ENCODE assay signal across 24 cellular contexts in genomic region chr5:168920019-168920813, GRCh38.
DNase-seq lines count a peak whose midpoint lies in the region; ATAC-seq and TF ChIP-seq lines count a peak whose summit lies in the region.
"Had no signal": no experiment of that assay in that cellular context is flagged by ENCODE, and none has a peak within 500 bp of the region (broad histone marks: within the 10 kb centered on the region; RNA-seq: fewer than 3 reads in every experiment).

No MANE protein-coding gene starts in this region.

- POLR2A ChIA-PET in activated CD4-positive, alpha-beta T cell treated with anti-CD3 and anti-CD28 coated beads for 36 hours (lab: Charles Lee) = no interaction called here

- H3K36me3 ChIP-seq in SU-DHL-6 (ENCODE audit: low read length) (no peaks in the 10 kb centered on the region), left lung (no peaks in the 10 kb centered on the region), ovary (no peaks in the 10 kb centered on the region)
- H3K36me3 ChIP-seq: heart left ventricle, neural progenitor cell, prostate gland, thoracic aorta had no signal

- H3K27ac Mint-ChIP-seq in activated CD4-positive, alpha-beta T cell treated with anti-CD3 and anti-CD28 coated beads for 36 hours = no peak overlapping the region
- H3K27ac Mint-ChIP-seq: activated CD4-positive, alpha-beta T cell treated with anti-CD3 and anti-CD28 coated beads, Interleukin-2, amount 10 ng/mL, durations not matched to agents 24 days and 14 days; activated CD8-positive, alpha-beta memory T cell treated with anti-CD3 and anti-CD28 coated beads, Interleukin-2, amount 10 ng/mL, durations not matched to agents 7 days and 5 days; activated naive CD8-positive, alpha-beta T cell treated with anti-CD3 and anti-CD28 coated beads for 36 hours; activated T-helper 17 cell treated with anti-CD3 and anti-CD28 coated beads, Interleukin-2, amount 50 U/mL, for 72 hours; neural progenitor cell; T-helper 1 cell treated with Interleukin-12 subunit alpha and Interleukin-12 subunit beta and Interleukin-4 antibody, amounts not matched to agents 30 μg/mL and 1 μg/mL, for 36 hours had no signal

- no peak for TF ChIP-seq EP300 in ovary (IDR thresholded peaks at IDR 0.05)

- H3K27me3 ChIP-seq in SU-DHL-6 (ENCODE audit: low read length) (no peaks in the 10 kb centered on the region), left lung (peaks cover 0 to 52% of the 10 kb centered on the region in 2 donors), ovary (no peaks in the 10 kb centered on the region)

- CTCF ChIA-PET in activated CD4-positive, alpha-beta T cell treated with anti-CD3 and anti-CD28 coated beads for 36 hours (lab: Charles Lee) = no interaction called here

- no peaks in the 10 kb centered on the region for H3K9me3 Mint-ChIP-seq in activated CD4-positive, alpha-beta T cell treated with anti-CD3 and anti-CD28 coated beads for 36 hours (ENCODE audit: low read depth)
- H3K9me3 Mint-ChIP-seq: activated CD4-positive, alpha-beta T cell treated with anti-CD3 and anti-CD28 coated beads, Interleukin-2, amount 10 ng/mL, durations not matched to agents 24 days and 14 days; activated naive CD8-positive, alpha-beta T cell treated with anti-CD3 and anti-CD28 coated beads for 36 hours; activated T-helper 17 cell treated with anti-CD3 and anti-CD28 coated beads, Interleukin-2, amount 50 U/mL, for 72 hours; IgD-negative memory B cell; neural progenitor cell; T-helper 1 cell treated with Interleukin-12 subunit alpha and Interleukin-12 subunit beta and Interleukin-4 antibody, amounts not matched to agents 30 μg/mL and 1 μg/mL, for 36 hours had no signal

- peaks cover 57% of the 10 kb centered on the region for H3K27me3 Mint-ChIP-seq in activated CD4-positive, alpha-beta T cell treated with anti-CD3 and anti-CD28 coated beads for 36 hours

- 34 to 62% (median 35%) methylated on average over 14 of the region's 14 CpGs for WGBS in ovary, 3 donors

- H4K20me1 ChIP-seq in SU-DHL-6 (ENCODE audit: low read depth, low read length) = no peaks in the 10 kb centered on the region

- H3F3A ChIP-seq in SU-DHL-6 (ENCODE audit: insufficient read depth) = no peaks in the 10 kb centered on the region

- H3K27ac ChIP-seq in SU-DHL-6 (ENCODE audit: low read depth, low read length) (no peak overlapping the region), left lung (no peak overlapping the region), ovary (no peak overlapping the region)
- H3K27ac ChIP-seq: heart left ventricle, neural progenitor cell, prostate gland, thoracic aorta had no signal

- H3K4me3 Mint-ChIP-seq in activated CD4-positive, alpha-beta T cell treated with anti-CD3 and anti-CD28 coated beads for 36 hours = no peak overlapping the region
- H3K4me3 Mint-ChIP-seq: activated CD4-positive, alpha-beta T cell treated with anti-CD3 and anti-CD28 coated beads, Interleukin-2, amount 10 ng/mL, durations not matched to agents 24 days and 14 days; activated CD8-positive, alpha-beta memory T cell treated with anti-CD3 and anti-CD28 coated beads, Interleukin-2, amount 10 ng/mL, durations not matched to agents 7 days and 5 days; activated naive CD8-positive, alpha-beta T cell treated with anti-CD3 and anti-CD28 coated beads for 36 hours; activated T-helper 17 cell treated with anti-CD3 and anti-CD28 coated beads, Interleukin-2, amount 50 U/mL, for 72 hours; neural progenitor cell; T-helper 1 cell treated with Interleukin-12 subunit alpha and Interleukin-12 subunit beta and Interleukin-4 antibody, amounts not matched to agents 30 μg/mL and 1 μg/mL, for 36 hours had no signal

- peak overlapping the region; percentile 12 for H3K4me2 ChIP-seq in SU-DHL-6 (ENCODE audit: low read depth, low read length, poor library complexity, severe bottlenecking)
- H3K4me2 ChIP-seq: neural progenitor cell had no signal

- intact Hi-C loops in activated CD4-positive, alpha-beta T cell treated with anti-CD3 and anti-CD28 coated beads for 36 hours (cut with DNase I, micrococcal nuclease) = no loop called here
- intact Hi-C loops in left lung (cut with DNase I) (no loop called here), ovary (cut with DNase I) (no loop called here)

- peaks cover 7% of the 10 kb centered on the region for H3K4me1 Mint-ChIP-seq in activated CD4-positive, alpha-beta T cell treated with anti-CD3 and anti-CD28 coated beads for 36 hours
- H3K4me1 Mint-ChIP-seq: activated CD4-positive, alpha-beta T cell treated with anti-CD3 and anti-CD28 coated beads, Interleukin-2, amount 10 ng/mL, durations not matched to agents 24 days and 14 days; activated CD8-positive, alpha-beta memory T cell treated with anti-CD3 and anti-CD28 coated beads, Interleukin-2, amount 10 ng/mL, durations not matched to agents 7 days and 5 days; activated naive CD8-positive, alpha-beta T cell treated with anti-CD3 and anti-CD28 coated beads for 36 hours; activated T-helper 17 cell treated with anti-CD3 and anti-CD28 coated beads, Interleukin-2, amount 50 U/mL, for 72 hours had no signal

- H2AFZ ChIP-seq in SU-DHL-6 (ENCODE audit: low read depth, low read length, severe bottlenecking) = no peak overlapping the region
- H2AFZ ChIP-seq: neural progenitor cell had no signal

- ATAC-seq in activated CD4-positive, alpha-beta T cell treated with anti-CD3 and anti-CD28 coated beads for 36 hours = no peak
- peak; percentile 30 for ATAC-seq in left lung
- ATAC-seq: activated CD8-positive, alpha-beta memory T cell treated with anti-CD3 and anti-CD28 coated beads, Interleukin-2, amount 10 ng/mL, durations not matched to agents 7 days and 5 days; activated T-helper 17 cell treated with anti-CD3 and anti-CD28 coated beads, Interleukin-2, amount 50 U/mL, for 72 hours; heart left ventricle had no signal

- no peaks in the 10 kb centered on the region for H3K9me2 ChIP-seq in SU-DHL-6 (replicated peaks; ENCODE audit: insufficient read depth, low read length)

- no peaks in the 10 kb centered on the region for H3K4me1 ChIP-seq in left lung
- peaks cover 2% of the 10 kb centered on the region for H3K4me1 ChIP-seq in ovary (ENCODE audit: insufficient read depth)
- H3K4me1 ChIP-seq: neural progenitor cell, prostate gland had no signal

- H3K4me3 ChIP-seq in SU-DHL-6 (ENCODE audit: insufficient read depth, low read length, poor library complexity, severe bottlenecking) = no peak overlapping the region
- H3K4me3 ChIP-seq in left lung = no peak overlapping the region
- no peak overlapping the region for H3K4me3 ChIP-seq in ovary
- H3K4me3 ChIP-seq: heart left ventricle, neural progenitor cell, prostate gland, thoracic aorta had no signal

- no peak for TF ChIP-seq POLR2A in ovary (IDR thresholded peaks at IDR 0.05)

- no peak for TF ChIP-seq CTCF in SU-DHL-6 (IDR thresholded peaks at IDR 0.05; ENCODE audit: insufficient read depth, low read length, poor library complexity, severe bottlenecking)
- TF ChIP-seq CTCF in left lung (IDR thresholded peaks at IDR 0.05) = no peak
- no peak for TF ChIP-seq CTCF in ovary (IDR thresholded peaks at IDR 0.05)

- peak; percentile 9 for DNase-seq in activated CD4-positive, alpha-beta T cell treated with anti-CD3 and anti-CD28 coated beads for 36 hours
- no peak for DNase-seq in activated CD4-positive, alpha-beta T cell treated with anti-CD3 and anti-CD28 coated beads, Interleukin-2, amount 50 U/mL, for 1 hour
- DNase-seq in left lung (no peak), ovary (no peak), inferior parietal cortex (ENCODE audit: extremely low spot score) (no peak), HUDEP-2 (lab: John Stamatoyannopoulos, UW; ENCODE audit: unreplicated experiment in 76 of 76) (no peak), NCI-H2081 (lab: John Stamatoyannopoulos, UW) (no peak)
- DNase-seq: activated CD4-positive, alpha-beta T cell treated with anti-CD3 and anti-CD28 coated beads, Interleukin-2, amount 10 ng/mL, durations not matched to agents 24 days and 14 days; activated CD8-positive, alpha-beta memory T cell treated with anti-CD3 and anti-CD28 coated beads, Interleukin-2, amount 10 ng/mL, durations not matched to agents 7 days and 5 days; activated naive CD8-positive, alpha-beta T cell treated with anti-CD3 and anti-CD28 coated beads for 36 hours; central memory CD4-positive, alpha-beta T cell; DND-41; GOT3; heart left ventricle; NCI-H187; NCI-H774; stimulated activated naive CD4-positive, alpha-beta T cell treated with Interleukin-2 at 50 U/mL for 16 hours had no signal

- H3K9me3 ChIP-seq in SU-DHL-6 (ENCODE audit: insufficient read depth, low read length) (no peaks in the 10 kb centered on the region), left lung (no peaks in the 10 kb centered on the region), ovary (no peaks in the 10 kb centered on the region)
- H3K9me3 ChIP-seq: heart left ventricle, prostate gland, thoracic aorta had no signal

- H3K79me2 ChIP-seq in SU-DHL-6 (ENCODE audit: insufficient read depth, low read length) = no peaks in the 10 kb centered on the region

- no peaks in the 10 kb centered on the region for H3K36me3 Mint-ChIP-seq in activated CD4-positive, alpha-beta T cell treated with anti-CD3 and anti-CD28 coated beads for 36 hours (ENCODE audit: low read depth)
- H3K36me3 Mint-ChIP-seq: activated CD8-positive, alpha-beta memory T cell treated with anti-CD3 and anti-CD28 coated beads, Interleukin-2, amount 10 ng/mL, durations not matched to agents 7 days and 5 days; activated naive CD8-positive, alpha-beta T cell treated with anti-CD3 and anti-CD28 coated beads for 36 hours; IgD-negative memory B cell; neural progenitor cell had no signal

- H3K9ac ChIP-seq in SU-DHL-6 (ENCODE audit: low read length) = no peak overlapping the region
- H3K9ac ChIP-seq: neural progenitor cell had no signal
